9 cellular contexts compared by ENCODE assay signal in genomic region chr6:32519910-32520258, GRCh38. TPM values are rescaled to one million over a fixed set of nuclear protein-coding genes. Genes with fewer than 3 reads are reported as not detected.
"Had no signal": no experiment of that assay in that cellular context is flagged by ENCODE, and none has a peak within 500 bp of the region (broad histone marks: within the 10 kb centered on the region; RNA-seq: fewer than 3 reads in every experiment).

No MANE protein-coding gene starts in this region.

- H2AFZ ChIP-seq: GM23338 had no signal

- H3K27ac ChIP-seq: HL-60 had no signal

- DNase-seq: H9, HCEC 1CT, HFFc6, KBM-7 had no signal

- H3K4me3 Mint-ChIP-seq: GM23338, H9, HFFc6 had no signal

- H3K4me3 ChIP-seq: GM23338 had no signal

- H3K9me3 Mint-ChIP-seq: GM23338, H9, HFFc6, IgD-negative memory B cell had no signal

- H3K4me2 ChIP-seq: GM23338 had no signal

- H3K27me3 Mint-ChIP-seq: IgD-negative memory B cell had no signal

- ATAC-seq: GM23338, HepG2 had no signal

- H3K27ac Mint-ChIP-seq: GM23338, H9, HFFc6, IgD-negative memory B cell had no signal

RNA-seq across cellular contexts. Expression of gene HLA-DRB5, which starts 10.2 kb away (rescaled TPM):
- total RNA-seq: GM23338, HepG2, HFFc6, HT1080 had no signal
- polyA plus RNA-seq: GM23338, HepG2 had no signal
